ENCODE assay signal across 9 cellular contexts in genomic region chr19:41746593-41747227, GRCh38. TPM values are rescaled to one million over a fixed set of nuclear protein-coding genes. Genes with fewer than 3 reads are reported as not detected.
DNase-seq lines count a peak whose midpoint lies in the region; ATAC-seq, FAIRE-seq and TF ChIP-seq lines count a peak whose summit lies in the region.
"Had no signal": no experiment of that assay in that cellular context is flagged by ENCODE, and none has a peak within 500 bp of the region (broad histone marks: within the 10 kb centered on the region; RNA-seq: fewer than 3 reads in every experiment).

No MANE protein-coding gene starts in this region.

- H3K27me3 Mint-ChIP-seq in endothelial cell (ENCODE audit: unreplicated experiment) (peaks cover 2% of the 10 kb centered on the region), neural progenitor cell (ENCODE audit: insufficient read depth, low read depth) (peaks cover 13% of the 10 kb centered on the region)

- no peak overlapping the region for H2AFZ ChIP-seq in neural progenitor cell (replicated peaks)

- H3K27me3 ChIP-seq in neural progenitor cell (peaks cover 22% of the 10 kb centered on the region), tibial artery (peaks cover 0 to 14% of the 10 kb centered on the region in 2 donors)

- H3K4me3 Mint-ChIP-seq in endothelial cell (ENCODE audit: unreplicated experiment) (no peak overlapping the region), neural progenitor cell (no peak overlapping the region)

- no peaks in the 10 kb centered on the region for H3K79me2 ChIP-seq in neural progenitor cell (ENCODE audit: low read depth)

- no peaks in the 10 kb centered on the region for H3K36me3 ChIP-seq in neural progenitor cell
- no peaks in the 10 kb centered on the region for H3K36me3 ChIP-seq in tibial artery

- peak; percentile 57 for FAIRE-seq in H54 (lab: Jason Lieb, UNC)

- no peak overlapping the region for H3K27ac ChIP-seq in neural progenitor cell
- H3K27ac ChIP-seq in tibial artery: no peak overlapping the region

- H3K4me3 ChIP-seq in neural progenitor cell: no peak overlapping the region
- H3K4me3 ChIP-seq in tibial artery: no peak overlapping the region

- no peaks in the 10 kb centered on the region for H3K4me1 ChIP-seq in neural progenitor cell
- no peaks in the 10 kb centered on the region for H3K4me1 ChIP-seq in tibial artery

- peak; percentile 16 for TF ChIP-seq CTCF in endothelial cell (IDR thresholded peaks at IDR 0.05; ENCODE audit: unreplicated experiment)
- peak; percentile 27 for TF ChIP-seq CTCF in neural progenitor cell (IDR thresholded peaks at IDR 0.05)
- TF ChIP-seq CTCF in tibial artery (IDR thresholded peaks at IDR 0.05): peak in 1 of 2 experiments; percentile 2

- H3K9me3 ChIP-seq in neural progenitor cell (ENCODE audit: low read depth) (no peaks in the 10 kb centered on the region), tibial artery (no peaks in the 10 kb centered on the region)

- H3K9me3 Mint-ChIP-seq in endothelial cell (ENCODE audit: unreplicated experiment) (no peaks in the 10 kb centered on the region), neural progenitor cell (no peaks in the 10 kb centered on the region)

- H3K27ac Mint-ChIP-seq in endothelial cell (ENCODE audit: unreplicated experiment) (no peak overlapping the region), neural progenitor cell (no peak overlapping the region)

- H3K9ac ChIP-seq in neural progenitor cell: no peak overlapping the region

- intact Hi-C loops in tibial artery (cut with DNase I; ENCODE audit: low total_unique reads): no loop called here

- H3K36me3 Mint-ChIP-seq in endothelial cell (ENCODE audit: low read depth, unreplicated experiment) (no peaks in the 10 kb centered on the region), neural progenitor cell (no peaks in the 10 kb centered on the region)

- DNase-seq in AG20443 (ENCODE audit: low spot score): peak; percentile 66
- peak; percentile 48 for DNase-seq in H54 (ENCODE audit: insufficient read length, low spot score)
- peak; percentile 78 for DNase-seq in NCI-H510A (lab: John Stamatoyannopoulos, UW)
- DNase-seq in activated CD4-positive, alpha-beta T cell treated with anti-CD3 and anti-CD28 coated beads, Interleukin-2, amount 50 U/mL, for 4 hours: peak; percentile 23 to 40
- DNase-seq in endothelial cell (ENCODE audit: low spot score): peak; percentile 57
- DNase-seq in neural progenitor cell (ENCODE audit: low spot score): peak; percentile 31
- no peak for DNase-seq in tibial artery

- no peaks in the 10 kb centered on the region for H4K20me1 ChIP-seq in neural progenitor cell (ENCODE audit: low read depth)

- H3K4me1 Mint-ChIP-seq in endothelial cell (ENCODE audit: unreplicated experiment): peaks cover 7% of the 10 kb centered on the region
- no peaks in the 10 kb centered on the region for H3K4me1 Mint-ChIP-seq in neural progenitor cell

- no peak for TF ChIP-seq POLR2A in H54 (IDR thresholded peaks at IDR 0.05; ENCODE audit: low read depth, low read length)

- H3K4me2 ChIP-seq in neural progenitor cell: no peak overlapping the region

- ATAC-seq in GM19395 (IDR thresholded peaks at IDR 0.05; ENCODE audit: unreplicated experiment): no peak

- no peaks in the 10 kb centered on the region for H3F3A ChIP-seq in neural progenitor cell (ENCODE audit: low read depth)

RNA-seq across cellular contexts. Expression of gene CEACAM6, which starts 8.6 kb away (rescaled TPM):
- total RNA-seq in endothelial cell (ENCODE audit: unreplicated experiment): not detected
- not detected in 2 replicates for total RNA-seq in neural progenitor cell (ENCODE audit: low replicate concordance)

RNA-seq across cellular contexts. Expression of gene CEACAM5, which starts 38.3 kb away (rescaled TPM):
- not detected for total RNA-seq in endothelial cell (ENCODE audit: unreplicated experiment)
- total RNA-seq in neural progenitor cell (ENCODE audit: low replicate concordance): not detected in 2 replicates
- total RNA-seq: mononuclear cell had no signal

RNA-seq across cellular contexts. Expression of gene CEACAM3, which starts 49.7 kb away (rescaled TPM):
- total RNA-seq in endothelial cell (ENCODE audit: unreplicated experiment): not detected
- total RNA-seq in neural progenitor cell (ENCODE audit: low replicate concordance): not detected in 2 replicates

RNA-seq across cellular contexts. Expression of gene CEACAM7, which starts 58.6 kb away (rescaled TPM):
- total RNA-seq in endothelial cell (ENCODE audit: unreplicated experiment) (not detected), neural progenitor cell (ENCODE audit: low replicate concordance) (not detected in 2 replicates)
- total RNA-seq: mononuclear cell had no signal

Comparison
In these comparisons a context has a peak if more than half of its experiments do, and no peak if none do; other contexts are left out.
1. DNase-seq: peak in AG20443 (single experiment), H54 (single experiment), NCI-H510A (single experiment), activated CD4-positive, alpha-beta T cell treated with anti-CD3 and anti-CD28 coated beads, Interleukin-2, amount 50 U/mL, for 4 hours (2 of 2), endothelial cell (single experiment) and neural progenitor cell (single experiment); none in tibial artery (0 of 2).